8 cellular contexts compared by ENCODE assay signal in the genomic region with DNA sequence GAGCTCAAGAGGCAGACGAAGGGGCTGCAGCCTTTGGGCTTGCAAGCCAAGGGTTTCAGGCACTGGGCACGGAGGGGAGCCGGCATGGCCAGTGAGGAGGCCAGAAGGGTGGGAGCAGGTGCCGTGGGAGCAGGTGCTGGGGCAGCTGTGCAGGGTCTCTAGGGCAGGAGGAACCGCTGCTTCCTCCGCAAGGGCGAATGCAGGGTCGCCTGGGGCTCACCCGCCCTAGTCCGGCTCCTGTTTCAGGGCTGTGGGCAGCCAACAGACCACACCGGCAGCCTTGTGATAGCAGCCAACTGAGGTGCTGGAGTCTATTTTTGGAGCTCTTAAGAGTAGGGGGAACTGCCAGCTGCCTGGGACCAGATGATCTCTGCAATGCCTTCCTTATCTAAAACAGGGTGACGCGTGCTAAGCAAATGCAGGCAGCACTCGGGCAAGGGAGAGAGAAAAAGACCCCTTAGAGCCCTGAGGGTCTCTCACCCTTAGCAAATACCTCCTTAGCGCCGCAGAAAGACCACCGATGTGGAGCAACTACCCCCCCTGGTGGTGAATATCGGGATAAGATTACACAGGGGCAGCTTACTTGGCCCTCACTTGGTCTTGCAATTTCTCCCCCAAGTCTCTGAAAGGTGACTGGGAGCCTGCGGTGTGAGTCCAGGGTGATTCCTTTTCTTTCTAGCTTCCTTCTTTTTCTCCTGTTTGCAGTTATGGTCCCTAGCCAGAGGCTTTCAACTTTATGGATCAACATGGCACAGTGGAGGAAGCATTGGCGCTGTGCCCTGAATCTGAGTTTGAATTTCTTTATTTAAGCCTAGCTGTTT. TPM values are rescaled to one million over a fixed set of nuclear protein-coding genes. Genes with fewer than 3 reads are reported as not detected.
DNase-seq lines count a peak whose midpoint lies in the region; ATAC-seq and TF ChIP-seq lines count a peak whose summit lies in the region.

No MANE protein-coding gene starts in this region.

- BruUV-seq in Panc1 (replicated peaks; lab: Mats Ljungman, UMichigan) = no TSS peak

- H3K79me1 ChIP-seq in neuronal stem cell (ENCODE audit: low read depth, low read length) = no peaks in the 10 kb centered on the region

- H2AFZ ChIP-seq in ACC112 (ENCODE audit: low read length, unreplicated experiment) (peak overlapping the region; percentile 57), neuronal stem cell (ENCODE audit: low read length) (peak overlapping the region; percentile 81)

- H3K9ac ChIP-seq in neuronal stem cell (ENCODE audit: low read depth, low read length, poor library complexity) = peak overlapping the region; percentile 71

- H3K4ac ChIP-seq in neuronal stem cell (ENCODE audit: low read length) = peak overlapping the region; percentile 90

- no peak for TF ChIP-seq EP300 in suprapubic skin (IDR thresholded peaks at IDR 0.05)

- H3K23ac ChIP-seq in neuronal stem cell (ENCODE audit: low read depth, low read length, poor library complexity) = no peak overlapping the region

- no peaks in the 10 kb centered on the region for H3K9me3 Mint-ChIP-seq in activated T-cell treated with anti-CD3 and anti-CD28 coated beads, Interleukin-2, amount 50 U/mL, for 4 hours

- peaks cover 25% of the 10 kb centered on the region for H3K4me1 Mint-ChIP-seq in activated T-cell treated with anti-CD3 and anti-CD28 coated beads, Interleukin-2, amount 50 U/mL, for 4 hours (ENCODE audit: low read depth)

- H3K4me3 ChIP-seq in ACC112 (ENCODE audit: low read depth, low read length) = 0 out of 2 replicates have a peak overlapping the region, but pooled peaks have one; percentile 16
- no peak overlapping the region for H3K4me3 ChIP-seq in Panc1 (ENCODE audit: low read depth in 2 of 2, low read length in 2 of 2)
- no peak overlapping the region for H3K4me3 ChIP-seq in fibroblast of villous mesenchyme (ENCODE audit: low read depth, low read length)
- H3K4me3 ChIP-seq in neuronal stem cell (ENCODE audit: low read length in 2 of 2) = peak overlapping the region in 1 of 2 donors; percentile 28
- no peak overlapping the region for H3K4me3 ChIP-seq in suprapubic skin

- H3K18ac ChIP-seq in neuronal stem cell (ENCODE audit: low read length) = peak overlapping the region; percentile 39

- no peak overlapping the region for H2BK12ac ChIP-seq in neuronal stem cell (ENCODE audit: low read length)

- no peaks in the 10 kb centered on the region for H3K36me3 Mint-ChIP-seq in activated T-cell treated with anti-CD3 and anti-CD28 coated beads, Interleukin-2, amount 50 U/mL, for 4 hours (ENCODE audit: insufficient read depth)

- H4K91ac ChIP-seq in neuronal stem cell (ENCODE audit: low read depth, low read length, poor library complexity) = no peak overlapping the region

- H3K79me2 ChIP-seq in ACC112 (ENCODE audit: control insufficient read depth, insufficient read depth, low read length, unreplicated experiment) = no peaks in the 10 kb centered on the region

- DNase-seq in KBM-7 (peak; percentile 86), Panc1 (ENCODE audit: low read depth, low spot score) (peak; percentile 54), fibroblast of villous mesenchyme (ENCODE audit: low read depth) (peak; percentile 73), neuronal stem cell (ENCODE audit: low spot score) (peak; percentile 89), suprapubic skin (ENCODE audit: low spot score in 2 of 2) (peak in 1 of 2 donors; percentile 77)
- peak; percentile 71 for DNase-seq in activated T-cell treated with anti-CD3 and anti-CD28 coated beads, Interleukin-2, amount 50 U/mL, for 4 hours

- no peak overlapping the region for H3K4me3 Mint-ChIP-seq in activated T-cell treated with anti-CD3 and anti-CD28 coated beads, Interleukin-2, amount 50 U/mL, for 4 hours

- H3K27ac ChIP-seq in ACC112 (ENCODE audit: low read depth, low read length) (no peak overlapping the region), Panc1 (ENCODE audit: low read length) (no peak overlapping the region), neuronal stem cell (replicated peaks; ENCODE audit: low read length) (no peak overlapping the region), suprapubic skin (no peak overlapping the region)

- H2BK15ac ChIP-seq in neuronal stem cell (ENCODE audit: low read length) = peak overlapping the region; percentile 25

- H3K36me3 ChIP-seq in ACC112 (ENCODE audit: insufficient read depth, low read length) (no peaks in the 10 kb centered on the region), Panc1 (ENCODE audit: control insufficient read depth, insufficient read depth, low read length) (no peaks in the 10 kb centered on the region), neuronal stem cell (replicated peaks in 1 of 2; ENCODE audit: control insufficient read depth in 2 of 2, insufficient read depth in 2 of 2, low read length in 2 of 2) (no peaks in the 10 kb centered on the region), suprapubic skin (no peaks in the 10 kb centered on the region)

- CTCF ChIA-PET in Panc1 (lab: Charles Lee) = interaction anchor here (0.6 to 4.1 kb wide), 12 partner anchors 10 to 318 kb away, joined by 3 to 32 read pairs (median 4); a partner anchor contains a TSS

- peaks cover 20% of the 10 kb centered on the region for H3K27me3 ChIP-seq in ACC112 (ENCODE audit: insufficient read depth, low read length)
- H3K27me3 ChIP-seq in Panc1 (ENCODE audit: control insufficient read depth, insufficient read depth, low read length) = peaks cover 11% of the 10 kb centered on the region; the same call in 1 of the 2 replicates
- peaks cover 0 to 74% (median 3%) of the 10 kb centered on the region in 3 experiments for H3K27me3 ChIP-seq in neuronal stem cell (ENCODE audit: control insufficient read depth in 3 of 3, insufficient read depth in 3 of 3, low read depth in 1 of 3, low read length in 3 of 3)
- peaks cover 3% of the 10 kb centered on the region for H3K27me3 ChIP-seq in suprapubic skin

- no peak overlapping the region for H2BK120ac ChIP-seq in neuronal stem cell (ENCODE audit: low read depth, low read length)

- H4K8ac ChIP-seq in neuronal stem cell (ENCODE audit: low read depth, low read length) = no peak overlapping the region

- H3K27me3 Mint-ChIP-seq in activated T-cell treated with anti-CD3 and anti-CD28 coated beads, Interleukin-2, amount 50 U/mL, for 4 hours (ENCODE audit: low read depth) = peaks cover 19% of the 10 kb centered on the region

- no peak for TF ChIP-seq POLR2A in suprapubic skin (IDR thresholded peaks at IDR 0.05)

- TF ChIP-seq CTCF in Panc1 (IDR thresholded peaks at IDR 0.05) = peak; percentile 90
- peak; percentile 83 for TF ChIP-seq CTCF in fibroblast of villous mesenchyme (IDR thresholded peaks at IDR 0.05; ENCODE audit: insufficient read depth, low read depth, low read length)
- TF ChIP-seq CTCF in suprapubic skin (IDR thresholded peaks at IDR 0.05) = peak; percentile 67 to 87

- H3K4me2 ChIP-seq in neuronal stem cell (ENCODE audit: insufficient read depth, low read length, poor library complexity, severe bottlenecking) = peak overlapping the region; percentile 61

- POLR2A ChIA-PET in Panc1 (lab: Charles Lee) = interaction anchor here (0.5 to 1.3 kb wide), 4 partner anchors 25 to 162 kb away, joined by 4 to 10 read pairs (median 5); no protein-coding TSS in a partner anchor

- peaks cover 9% of the 10 kb centered on the region for H3K4me1 ChIP-seq in ACC112 (ENCODE audit: control insufficient read depth, insufficient read depth, low read length, unreplicated experiment)
- no peaks in the 10 kb centered on the region for H3K4me1 ChIP-seq in Panc1 (ENCODE audit: control insufficient read depth, insufficient read depth, low read length)
- peaks cover 6 to 7% of the 10 kb centered on the region in 2 donors for H3K4me1 ChIP-seq in neuronal stem cell (ENCODE audit: control insufficient read depth in 2 of 2, insufficient read depth in 1 of 2, low read depth in 1 of 2, low read length in 2 of 2)
- H3K4me1 ChIP-seq in suprapubic skin = peaks cover 8% of the 10 kb centered on the region

- in situ Hi-C loops in KBM-7 (cut with MboI; ENCODE audit: low pct_unique_long_range_greater_than_20kb, low sequenced_read_pairs) (no loop called here), Panc1 (cut with HindIII; ENCODE audit: low pct_unique_long_range_greater_than_20kb, low sequenced_read_pairs) (no loop called here)

- ATAC-seq in GM18867 (IDR thresholded peaks at IDR 0.05; ENCODE audit: unreplicated experiment) (peak; percentile 50), Panc1 (peak; percentile 86)
- ATAC-seq in activated T-cell treated with anti-CD3 and anti-CD28 coated beads, Interleukin-2, amount 50 U/mL, for 4 hours = peak; percentile 77 to 83

- H2BK5ac ChIP-seq in neuronal stem cell (ENCODE audit: low read length) = no peak overlapping the region

- no peak overlapping the region for H3K14ac ChIP-seq in neuronal stem cell (ENCODE audit: low read length)

- H3K9me3 ChIP-seq in Panc1 (ENCODE audit: control insufficient read depth, insufficient read depth, low read depth, low read length) (no peaks in the 10 kb centered on the region), neuronal stem cell (replicated peaks in 1 of 2; ENCODE audit: control insufficient read depth in 2 of 2, insufficient read depth in 1 of 2, low read depth in 1 of 2, low read length in 2 of 2) (no peaks in the 10 kb centered on the region), suprapubic skin (no peaks in the 10 kb centered on the region)

- WGBS in neuronal stem cell (ENCODE audit: extremely low coverage in 2 of 2, insufficient read length in 2 of 2, insufficient replicate concordance in 1 of 2), 2 donors = no CpG with 5 or more reads among the region's 20 CpGs
- WGBS in suprapubic skin = 16% methylated on average over 18 of the region's 20 CpGs

- intact Hi-C loops in Panc1 (cut with micrococcal nuclease; ENCODE audit: unreplicated experiment) = loop anchor here (1.0 to 2.0 kb wide), 2 partner anchors 30 to 57 kb away; no protein-coding TSS in a partner anchor

- peak overlapping the region; percentile 44 for H2AK5ac ChIP-seq in neuronal stem cell (ENCODE audit: low read depth, low read length)

RNA-seq across cellular contexts. Expression of a gene that starts 20.7 kb away (rescaled TPM):
- 72.4 TPM for total RNA-seq in Panc1 (2021; ENCODE audit: unreplicated experiment)
- 52.2 TPM for polyA plus RNA-seq in Panc1 (2012; ENCODE audit: insufficient read length)
- 100 to 1,000 TPM in 2 of 3 donors, 10 to 100 TPM in 1; 98.2 to 136 (median 135) TPM for total RNA-seq in activated T-cell treated with anti-CD3 and anti-CD28 coated beads, Interleukin-2, amount 50 U/mL, for 4 hours
- total RNA-seq in fibroblast of villous mesenchyme = 45.3 and 46.4 TPM in 2 replicates
- 54.3 TPM for polyA plus RNA-seq in neuronal stem cell (2013, experiment 1 of 2)
- polyA plus RNA-seq in neuronal stem cell (2013, experiment 2 of 2) = 54.2 TPM
- 10 to 100 TPM; 38.0 to 72.3 (median 62.4) TPM for total RNA-seq in suprapubic skin

RNA-seq across cellular contexts. Expression of a gene that starts 28.7 kb away (rescaled TPM):
- total RNA-seq in Panc1 (2021; ENCODE audit: unreplicated experiment) (12.0 TPM), fibroblast of villous mesenchyme (37.4 and 46.2 TPM in 2 replicates), suprapubic skin (1 to 10 TPM; 2.2 to 4.7 (median 4.1) TPM)
- polyA plus RNA-seq in Panc1 (2012; ENCODE audit: insufficient read length) = 7.2 TPM
- total RNA-seq in activated T-cell treated with anti-CD3 and anti-CD28 coated beads, Interleukin-2, amount 50 U/mL, for 4 hours = 1 to 10 TPM; 5.3 to 7.7 (median 7.7) TPM
- polyA plus RNA-seq in neuronal stem cell (2013, experiment 1 of 2) = 15.3 TPM
- polyA plus RNA-seq in neuronal stem cell (2013, experiment 2 of 2) = 15.9 TPM

RNA-seq across cellular contexts. Expression of a gene that starts 51.8 kb away (rescaled TPM):
- total RNA-seq in Panc1 (2021; ENCODE audit: unreplicated experiment) = 28.7 TPM
- polyA plus RNA-seq in Panc1 (2012; ENCODE audit: insufficient read length) = 28.7 TPM
- 10 to 100 TPM; 40.8 to 49.0 (median 41.4) TPM for total RNA-seq in activated T-cell treated with anti-CD3 and anti-CD28 coated beads, Interleukin-2, amount 50 U/mL, for 4 hours
- 40.6 and 47.9 TPM in 2 replicates for total RNA-seq in fibroblast of villous mesenchyme
- 36.1 TPM for polyA plus RNA-seq in neuronal stem cell (2013, experiment 1 of 2)
- 34.0 TPM for polyA plus RNA-seq in neuronal stem cell (2013, experiment 2 of 2)
- 10 to 100 TPM; 55.0 to 69.1 (median 61.1) TPM for total RNA-seq in suprapubic skin
